Comparison of ENCODE assay signal across 15 cellular contexts in the genomic region with DNA sequence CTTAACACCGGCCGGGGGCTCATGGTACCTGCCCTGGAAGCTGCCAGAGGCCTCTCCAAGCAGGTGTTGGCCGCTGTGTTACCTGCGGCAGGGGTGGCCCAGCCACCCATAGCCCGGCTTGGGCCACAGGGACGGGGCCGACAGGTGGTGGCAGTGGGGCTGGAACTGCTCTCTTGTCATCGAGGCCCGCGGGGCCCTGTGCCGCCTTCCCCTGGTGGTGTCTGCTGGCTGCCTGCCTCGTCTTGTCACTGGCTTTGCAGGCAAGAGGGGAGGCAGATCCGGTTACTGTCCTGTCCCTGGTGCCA.
"Had no signal": no experiment of that assay in that cellular context is flagged by ENCODE, and none has a peak within 500 bp of the region (broad histone marks: within the 10 kb centered on the region; RNA-seq: fewer than 3 reads in every experiment).

No MANE protein-coding gene starts in this region.

- H3K9me3 ChIP-seq: lower lobe of right lung, thoracic aorta, uterus had no signal

- DNase-seq: activated B cell treated with CpG ODN at 0.5 μM for 24 hours; activated CD4-positive, alpha-beta T cell treated with anti-CD3 and anti-CD28 coated beads, Interleukin-2, amount 50 U/mL, for 1 hour; activated effector memory CD4-positive, alpha-beta T cell treated with Interleukin-2 at 50 U/mL for 16 hours; amniotic stem cell; lower lobe of right lung; stimulated activated CD4-positive, alpha-beta T cell treated with anti-CD3 and anti-CD28 coated beads, Interleukin-4, amount 100 ng/mL, for 1 hour; stimulated activated CD8-positive, alpha-beta memory T cell treated with anti-CD3 and anti-CD28 coated beads, Interleukin-4, amount 100 ng/mL, for 48 hours; T-helper 17 cell; uterus had no signal

- ATAC-seq: T-helper 17 cell had no signal

- H3K27me3 Mint-ChIP-seq: activated B cell treated with CpG ODN at 0.5 μM for 24 hours; activated naive CD4-positive, alpha-beta T cell treated with anti-CD3 and anti-CD28 coated beads, Interleukin-2, amount 50 U/mL, for 24 hours; dendritic cell treated with granulocyte-macrophage colony-stimulating factor and Interleukin-4, amounts not matched to agents 40 ng/mL and 50 ng/mL, for 4 days; progenitor cell of endocrine pancreas; stimulated activated naive CD8-positive, alpha-beta T cell treated with anti-CD3 and anti-CD28 coated beads, Interleukin-15, Interleukin-2, amounts not matched to agents 100 ng/mL and 50 ng/mL, for 24 hours; T-helper 17 cell had no signal

- H3K27ac ChIP-seq: lower lobe of right lung, thoracic aorta, uterus had no signal

- H3K27ac Mint-ChIP-seq: activated B cell treated with CpG ODN at 0.5 μM for 24 hours; activated naive CD4-positive, alpha-beta T cell treated with anti-CD3 and anti-CD28 coated beads, Interleukin-2, amount 50 U/mL, for 24 hours; progenitor cell of endocrine pancreas; stimulated activated naive CD8-positive, alpha-beta T cell treated with anti-CD3 and anti-CD28 coated beads, Interleukin-15, Interleukin-2, amounts not matched to agents 100 ng/mL and 50 ng/mL, for 24 hours; T-helper 17 cell had no signal

- H3K4me1 ChIP-seq: uterus had no signal

- H3K36me3 ChIP-seq: thoracic aorta, uterus had no signal

- H3K4me3 ChIP-seq: lower lobe of right lung, thoracic aorta, uterus had no signal

- H3K4me3 Mint-ChIP-seq: activated B cell treated with CpG ODN at 0.5 μM for 24 hours; activated naive CD4-positive, alpha-beta T cell treated with anti-CD3 and anti-CD28 coated beads, Interleukin-2, amount 50 U/mL, for 24 hours; dendritic cell treated with granulocyte-macrophage colony-stimulating factor and Interleukin-4, amounts not matched to agents 40 ng/mL and 50 ng/mL, for 4 days; stimulated activated naive CD8-positive, alpha-beta T cell treated with anti-CD3 and anti-CD28 coated beads, Interleukin-15, Interleukin-2, amounts not matched to agents 100 ng/mL and 50 ng/mL, for 24 hours; T-helper 17 cell had no signal

- H3K36me3 Mint-ChIP-seq: activated naive CD4-positive, alpha-beta T cell treated with anti-CD3 and anti-CD28 coated beads, Interleukin-2, amount 50 U/mL, for 24 hours had no signal

- H3K9me3 Mint-ChIP-seq: activated B cell treated with CpG ODN at 0.5 μM for 24 hours; activated naive CD4-positive, alpha-beta T cell treated with anti-CD3 and anti-CD28 coated beads, Interleukin-2, amount 50 U/mL, for 24 hours; brain; dendritic cell treated with granulocyte-macrophage colony-stimulating factor and Interleukin-4, amounts not matched to agents 40 ng/mL and 50 ng/mL, for 4 days; stimulated activated naive CD8-positive, alpha-beta T cell treated with anti-CD3 and anti-CD28 coated beads, Interleukin-15, Interleukin-2, amounts not matched to agents 100 ng/mL and 50 ng/mL, for 24 hours had no signal

- H3K27me3 ChIP-seq: uterus had no signal
